In genomic region chr1:164706596-164706995, GRCh38 we compare ENCODE assay signal across 1 cellular context.
TF ChIP-seq lines count a peak whose summit lies in the region.

No MANE protein-coding gene starts in this region.

TF ChIP-seq in A549, 52 proteins besides CTCF, POLR2A, EP300 and RAD21 (continued from another document):
- TF ChIP-seq KDM1A (IDR thresholded peaks at IDR 0.05; ENCODE audit: low read depth) (no peak), ZC3H11A (IDR thresholded peaks at IDR 0.05) (no peak), TFCP2L1 (CRISPR knock-in tag; IDR thresholded peaks at IDR 0.05) (no peak), CEBPB (IDR thresholded peaks at IDR 0.05) (no peak), ESRRA (IDR thresholded peaks at IDR 0.05; ENCODE audit: borderline replicate concordance, low read length) (no peak)
